ENCODE assay signal across 8 cellular contexts in genomic region chr3:177195941-177196472, GRCh38. TPM values are rescaled to one million over a fixed set of nuclear protein-coding genes. Genes with fewer than 3 reads are reported as not detected.
A peak's percentile ranks its signal among the peaks of the same experiment; 100 is the strongest.
DNase-seq lines count a peak whose midpoint lies in the region; ATAC-seq, FAIRE-seq and TF ChIP-seq lines count a peak whose summit lies in the region.

No MANE protein-coding gene starts in this region.

- no CpG with 5 or more reads among the region's 12 CpGs for WGBS in trophoblast cell (ENCODE audit: extremely low coverage, insufficient coverage, insufficient read length)

- H3K9me3 ChIP-seq in CD4-positive, alpha-beta memory T cell (ENCODE audit: control insufficient read depth in 1 of 2, low read length in 2 of 2) = no peaks in the 10 kb centered on the region
- H3K9me3 ChIP-seq in trophoblast cell (ENCODE audit: insufficient read depth, low read depth, low read length) = no peaks in the 10 kb centered on the region

- H3K36me3 ChIP-seq in CD4-positive, alpha-beta memory T cell (ENCODE audit: insufficient read depth, low read length) = no peaks in the 10 kb centered on the region
- H3K36me3 ChIP-seq in trophoblast cell (ENCODE audit: control insufficient read depth in 1 of 2, insufficient read depth in 2 of 2, low read length in 2 of 2) = no peaks in the 10 kb centered on the region

- peak overlapping the region; percentile 77 for H2BK120ac ChIP-seq in trophoblast cell (ENCODE audit: insufficient read depth, low read length, poor library complexity)

- peak overlapping the region; percentile 89 for H2BK12ac ChIP-seq in trophoblast cell (ENCODE audit: low read length)

- peak overlapping the region; percentile 98 for H2BK5ac ChIP-seq in trophoblast cell (ENCODE audit: low read depth, low read length, poor library complexity)

- peak overlapping the region; percentile 91 for H3K4me2 ChIP-seq in trophoblast cell (ENCODE audit: low read length)

- peak overlapping the region; percentile 89 for H3K27ac ChIP-seq in CD4-positive, alpha-beta memory T cell (ENCODE audit: low read depth, low read length)
- peak overlapping the region; percentile 99 for H3K27ac ChIP-seq in VCaP
- peak overlapping the region; percentile 96 for H3K27ac ChIP-seq in trophoblast cell (ENCODE audit: low read depth, low read length)

- CTCF ChIA-PET in CD4-positive, alpha-beta memory T cell (lab: Charles Lee; ENCODE audit: partially characterized antibody) = interaction anchor here (0.7 to 11.0 kb wide), 5 partner anchors 50 to 580 kb away, joined by 3 to 126 read pairs (median 10); no protein-coding TSS in a partner anchor
- CTCF ChIA-PET in GM10248 (lab: Yijun Ruan, JAX) = interaction anchor here (1.0 to 1.8 kb wide), 3 partner anchors 36 to 582 kb away, joined by 3 to 4 read pairs (median 4); no protein-coding TSS in a partner anchor

- peak overlapping the region; percentile 80 for H4K8ac ChIP-seq in trophoblast cell (ENCODE audit: low read depth, low read length)

- TF ChIP-seq CTCF in VCaP (conservative IDR thresholded peaks at IDR 0.05) = no peak
- no peak for TF ChIP-seq CTCF in fibroblast of mammary gland (conservative IDR thresholded peaks at IDR 0.05; ENCODE audit: control insufficient read depth, insufficient read depth, low read depth, low read length)
- no peak for TF ChIP-seq CTCF in GM10248 (IDR thresholded peaks at IDR 0.05; ENCODE audit: control extremely low read depth, extremely low read depth, low read depth, missing control alignments)

- POLR2A ChIA-PET in CD4-positive, alpha-beta memory T cell (lab: Charles Lee; ENCODE audit: partially characterized antibody) = interaction anchor here (0.7 to 12.4 kb wide), 29 partner anchors 12 to 551 kb away, joined by 3 to 529 read pairs (median 5); no protein-coding TSS in a partner anchor
- POLR2A ChIA-PET in GM10248 (lab: Yijun Ruan, JAX) = interaction anchor here (0.8 kb wide), 1 partner anchor 165 kb away, joined by 3 read pairs; no protein-coding TSS in a partner anchor

- H3K4ac ChIP-seq in trophoblast cell (ENCODE audit: low read depth, low read length) = peak overlapping the region; percentile 87

- no peak for FAIRE-seq in frontal cortex (lab: Jason Lieb, UNC)

- H3K4me1 Mint-ChIP-seq in CD4-positive, alpha-beta memory T cell = peaks cover 46 to 78% (median 59%) of the 10 kb centered on the region in 4 donors

- H3K79me1 ChIP-seq in trophoblast cell (ENCODE audit: low read length) = peaks cover 18% of the 10 kb centered on the region

- H3K36me3 Mint-ChIP-seq in CD4-positive, alpha-beta memory T cell = peaks cover 4 to 36% of the 10 kb centered on the region in 2 donors

- no peak overlapping the region for H3K23ac ChIP-seq in trophoblast cell (ENCODE audit: low read length)

- H2AK5ac ChIP-seq in trophoblast cell (ENCODE audit: low read length) = no peak overlapping the region

- peak in 4 of 5 donors; percentile 48 to 68 (median 50) for DNase-seq in CD4-positive, alpha-beta memory T cell
- DNase-seq in fibroblast of mammary gland (ENCODE audit: low read depth) (no peak), trophoblast cell (peak in 1 of 2 donors; percentile 46), frontal cortex (ENCODE audit: low spot score in 2 of 2) (no peak), GM10248 (ENCODE audit: extremely low spot score) (no peak)

- H3K27me3 Mint-ChIP-seq in CD4-positive, alpha-beta memory T cell = no peaks in the 10 kb centered on the region

- no peaks in the 10 kb centered on the region for H3K9me3 Mint-ChIP-seq in CD4-positive, alpha-beta memory T cell

- intact Hi-C loops in CD4-positive, alpha-beta memory T cell (cut with micrococcal nuclease) = loop anchor here (1.0 to 10.0 kb wide), 9 partner anchors 25 to 1189 kb away; no protein-coding TSS in a partner anchor

- peak; percentile 4 for ATAC-seq in HG02759 (IDR thresholded peaks at IDR 0.05; ENCODE audit: unreplicated experiment)
- ATAC-seq in HG02610 (IDR thresholded peaks at IDR 0.05; ENCODE audit: unreplicated experiment) = no peak

- peak overlapping the region; percentile 76 for H3K14ac ChIP-seq in trophoblast cell (ENCODE audit: low read length)

- peak overlapping the region; percentile 75 to 99 (median 98) for H3K27ac Mint-ChIP-seq in CD4-positive, alpha-beta memory T cell

- peak overlapping the region; percentile 94 for H3K9ac ChIP-seq in trophoblast cell (ENCODE audit: low read length)

- peak overlapping the region; percentile 63 to 92 for H3K4me3 ChIP-seq in CD4-positive, alpha-beta memory T cell (ENCODE audit: low read length in 2 of 2)
- H3K4me3 ChIP-seq in fibroblast of mammary gland (ENCODE audit: control insufficient read depth, low read depth, low read length) (peak overlapping the region; percentile 96), trophoblast cell (ENCODE audit: low read depth, low read length) (peak overlapping the region; percentile 89)

- peak overlapping the region; percentile 56 for H3K18ac ChIP-seq in trophoblast cell (ENCODE audit: low read length)

- no peaks in the 10 kb centered on the region for H3K27me3 ChIP-seq in CD4-positive, alpha-beta memory T cell (ENCODE audit: insufficient read depth, low read length)
- H3K27me3 ChIP-seq in trophoblast cell (ENCODE audit: insufficient read depth, low read length) = no peaks in the 10 kb centered on the region

- H4K91ac ChIP-seq in trophoblast cell (ENCODE audit: low read depth, low read length) = peak overlapping the region; percentile 95

- peak overlapping the region; percentile 74 for H4K12ac ChIP-seq in trophoblast cell (ENCODE audit: low read depth, low read length)

- H3K79me2 ChIP-seq in trophoblast cell (ENCODE audit: control insufficient read depth, insufficient read depth, low read length, poor library complexity) = peaks cover 21% of the 10 kb centered on the region

- H3K4me3 Mint-ChIP-seq in CD4-positive, alpha-beta memory T cell = peak overlapping the region; percentile 91 to 99 (median 98)

- H2AFZ ChIP-seq in trophoblast cell (ENCODE audit: insufficient read depth, low read length, poor library complexity) = no peak overlapping the region

- H3K4me1 ChIP-seq in CD4-positive, alpha-beta memory T cell (ENCODE audit: insufficient read depth, low read length) = peaks cover 69% of the 10 kb centered on the region
- peaks cover 0 to 3% of the 10 kb centered on the region in 2 experiments for H3K4me1 ChIP-seq in trophoblast cell (ENCODE audit: control insufficient read depth in 1 of 2, insufficient read depth in 2 of 2, low read length in 2 of 2)

RNA-seq across cellular contexts. Expression of gene TBL1XR1, which starts 1.3 kb away (rescaled TPM):
- 100 to 1,000 TPM; 159 to 172 TPM for total RNA-seq in CD4-positive, alpha-beta memory T cell
- 10 to 100 TPM; 20.1 to 42.1 TPM for polyA plus RNA-seq in CD4-positive, alpha-beta memory T cell
- polyA plus RNA-seq in trophoblast cell (2013) = 50.0 and 57.9 TPM in 2 replicates
- total RNA-seq in frontal cortex = 283 TPM

Comparison
In these comparisons a context has a peak if more than half of its experiments do, and no peak if none do; other contexts are left out.
1. DNase-seq: peak in CD4-positive, alpha-beta memory T cell (4 of 5); none in fibroblast of mammary gland (single experiment), frontal cortex (0 of 2) and GM10248 (single experiment).
2. Peak in every context shown above with its lines, with median percentiles within 50 percentile points of each other: H3K27ac ChIP-seq and H3K4me3 ChIP-seq.